ENCODE assay signal across 8 cellular contexts in genomic region chr17:47789611-47790520, GRCh38. TPM values are rescaled to one million over a fixed set of nuclear protein-coding genes. Genes with fewer than 3 reads are reported as not detected.
A peak's percentile ranks its signal among the peaks of the same experiment; 100 is the strongest.
DNase-seq lines count a peak whose midpoint lies in the region; ATAC-seq lines count a peak whose summit lies in the region.

No MANE protein-coding gene starts in this region.

- peak; percentile 87 for DNase-seq in GM03348 (ENCODE audit: low spot score)
- peak; percentile 11 for DNase-seq in NCI-H187 treated with DMSO at 0.1 percent for 48 hours (lab: John Stamatoyannopoulos, UW)
- peak; percentile 38 for DNase-seq in activated CD4-positive, alpha-beta T cell treated with anti-CD3 and anti-CD28 coated beads, Interleukin-2, amount 50 U/mL, for 1 hour
- DNase-seq in effector memory CD8-positive, alpha-beta T cell: peak; percentile 48 to 62 (median 49)
- peak; percentile 65 for DNase-seq in mesendoderm
- DNase-seq in stimulated activated CD8-positive, alpha-beta memory T cell treated with anti-CD3 and anti-CD28 coated beads, Interleukin-2, amount 100 ng/mL, for 1 hour (ENCODE audit: low read depth in 2 of 2): peak; percentile 9 to 24

- H2AK5ac ChIP-seq in mesendoderm (ENCODE audit: low read length): no peak overlapping the region

- H3K4me2 ChIP-seq in mesendoderm (ENCODE audit: low read length): peak overlapping the region; percentile 73

- peaks cover 14% of the 10 kb centered on the region for H3K27me3 ChIP-seq in mesendoderm (ENCODE audit: insufficient read depth, low read length, poor library complexity)

- WGBS in mesendoderm (ENCODE audit: extremely low coverage, insufficient coverage, low lambda C conversion rate): no CpG with 5 or more reads among the region's 69 CpGs

- no peak overlapping the region for H3K9ac ChIP-seq in mesendoderm (ENCODE audit: low read length)

- H2BK15ac ChIP-seq in mesendoderm (replicated peaks; ENCODE audit: low read depth): no peak overlapping the region

- no peak overlapping the region for H3K27ac ChIP-seq in mesendoderm (ENCODE audit: low read depth, low read length)

- H3K9me3 Mint-ChIP-seq in effector memory CD8-positive, alpha-beta T cell: no peaks in the 10 kb centered on the region

- H3K18ac ChIP-seq in mesendoderm (ENCODE audit: low read length): no peak overlapping the region

- H3K79me1 ChIP-seq in mesendoderm (ENCODE audit: low read length): no peaks in the 10 kb centered on the region

- H3K23ac ChIP-seq in mesendoderm (ENCODE audit: low read length): no peak overlapping the region

- no peak overlapping the region for H4K5ac ChIP-seq in mesendoderm (ENCODE audit: low read length)

- H3K79me2 ChIP-seq in mesendoderm (ENCODE audit: control insufficient read depth, insufficient read depth, low read length): no peaks in the 10 kb centered on the region

- peaks cover 3 to 4% of the 10 kb centered on the region in 2 donors for H3K4me1 Mint-ChIP-seq in effector memory CD8-positive, alpha-beta T cell (ENCODE audit: low read depth in 2 of 2)

- peak overlapping the region; percentile 60 for H3K56ac ChIP-seq in mesendoderm (ENCODE audit: low read length)

- H4K8ac ChIP-seq in mesendoderm (ENCODE audit: low read depth, low read length): no peak overlapping the region

- H3K27ac Mint-ChIP-seq in effector memory CD8-positive, alpha-beta T cell: no peak overlapping the region

- H3K36me3 Mint-ChIP-seq in effector memory CD8-positive, alpha-beta T cell (ENCODE audit: insufficient read depth): no peaks in the 10 kb centered on the region

- H3K36me3 ChIP-seq in mesendoderm (ENCODE audit: control insufficient read depth, insufficient read depth, low read length): no peaks in the 10 kb centered on the region

- no peak overlapping the region for H2BK120ac ChIP-seq in mesendoderm (ENCODE audit: low read depth, low read length)

- no peaks in the 10 kb centered on the region for H3K4me1 ChIP-seq in mesendoderm (ENCODE audit: control insufficient read depth, low read depth, low read length)

- peak overlapping the region; percentile 17 for H3K4me3 ChIP-seq in mesendoderm (ENCODE audit: low read length)

- ATAC-seq in effector memory CD8-positive, alpha-beta T cell (replicated peaks): peak; percentile 97
- no peak for ATAC-seq in GM18511 (IDR thresholded peaks at IDR 0.05; ENCODE audit: unreplicated experiment)
- no peak for ATAC-seq in HG03095 (IDR thresholded peaks at IDR 0.05; ENCODE audit: unreplicated experiment)

- H3K27me3 Mint-ChIP-seq in effector memory CD8-positive, alpha-beta T cell: peaks cover 41 to 71% of the 10 kb centered on the region in 2 donors

- no peak overlapping the region for H2BK5ac ChIP-seq in mesendoderm (ENCODE audit: low read length)

- peak overlapping the region; percentile 70 to 73 for H3K4me3 Mint-ChIP-seq in effector memory CD8-positive, alpha-beta T cell

- H3K4ac ChIP-seq in mesendoderm (ENCODE audit: low read depth, low read length): no peak overlapping the region

RNA-seq across cellular contexts. Expression of gene OSBPL7, which starts 31.7 kb away (rescaled TPM):
- 1.9 TPM for polyA plus RNA-seq in mesendoderm (2013, experiment 1 of 2)
- polyA plus RNA-seq in mesendoderm (2013, experiment 2 of 2): 2.0 TPM

RNA-seq across cellular contexts. Expression of gene MRPL10, which starts 41.5 kb away (rescaled TPM):
- 60.1 TPM for polyA plus RNA-seq in mesendoderm (2013, experiment 1 of 2)
- 60.8 TPM for polyA plus RNA-seq in mesendoderm (2013, experiment 2 of 2)

RNA-seq across cellular contexts. Expression of gene LRRC46, which starts 41.6 kb away (rescaled TPM):
- 0.20 TPM for polyA plus RNA-seq in mesendoderm (2013, experiment 1 of 2)
- polyA plus RNA-seq in mesendoderm (2013, experiment 2 of 2): 0.43 TPM

RNA-seq across cellular contexts. Expression of gene SCRN2, which starts 51.2 kb away (rescaled TPM):
- polyA plus RNA-seq in mesendoderm (2013, experiment 1 of 2): 6.6 TPM
- 7.7 TPM for polyA plus RNA-seq in mesendoderm (2013, experiment 2 of 2)

RNA-seq across cellular contexts. Expression of gene TBX21, which starts 56.8 kb away (rescaled TPM):
- 0.01 TPM for polyA plus RNA-seq in mesendoderm (2013, experiment 1 of 2)
- polyA plus RNA-seq in mesendoderm (2013, experiment 2 of 2): 0.04 TPM

Comparison
In these comparisons a context has a peak if more than half of its experiments do, and no peak if none do; other contexts are left out.
1. DNase-seq: peak in every context shown above with its lines; median percentile 87 in GM03348; 65 in mesendoderm; 49 in effector memory CD8-positive, alpha-beta T cell; 38 in activated CD4-positive, alpha-beta T cell treated with anti-CD3 and anti-CD28 coated beads, Interleukin-2, amount 50 U/mL, for 1 hour; 16 in stimulated activated CD8-positive, alpha-beta memory T cell treated with anti-CD3 and anti-CD28 coated beads, Interleukin-2, amount 100 ng/mL, for 1 hour; 11 in NCI-H187 treated with DMSO at 0.1 percent for 48 hours.